Comparison of ENCODE assay signal across 17 cellular contexts in the genomic region with DNA sequence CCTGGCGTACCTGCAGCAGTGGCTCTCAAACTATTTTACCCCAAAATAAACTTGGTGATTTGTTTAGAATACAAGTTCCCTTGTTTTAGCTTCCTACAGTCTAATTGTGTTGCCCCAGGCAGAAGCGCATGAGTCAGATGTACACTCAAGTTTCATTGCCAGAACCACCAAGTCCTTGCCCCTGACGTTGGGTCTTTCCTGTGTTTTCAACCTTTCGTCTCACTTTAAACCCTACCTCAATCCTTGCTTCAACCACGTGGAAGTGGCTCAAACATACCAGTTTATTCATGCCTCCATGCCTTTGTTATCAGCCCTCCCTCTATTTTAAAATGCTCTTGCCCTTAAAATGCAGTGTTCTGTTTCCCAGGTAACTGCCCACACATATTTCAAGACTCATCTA.
DNase-seq lines count a peak whose midpoint lies in the region; ATAC-seq, FAIRE-seq and TF ChIP-seq lines count a peak whose summit lies in the region.
"Had no signal": no experiment of that assay in that cellular context is flagged by ENCODE, and none has a peak within 500 bp of the region (broad histone marks: within the 10 kb centered on the region; RNA-seq: fewer than 3 reads in every experiment).

No MANE protein-coding gene starts in this region.

- TF ChIP-seq POLR2A in H54 (IDR thresholded peaks at IDR 0.05; ENCODE audit: low read depth, low read length) = no peak
- TF ChIP-seq POLR2A in prostate gland (IDR thresholded peaks at IDR 0.05) = no peak

- H3K27me3 ChIP-seq in SJSA1 (replicated peaks) (no peaks in the 10 kb centered on the region), prostate gland (replicated peaks; ENCODE audit: insufficient read depth) (no peaks in the 10 kb centered on the region)
- H3K27me3 ChIP-seq: cardiac muscle cell, esophagus squamous epithelium, testis had no signal

- TF ChIP-seq CTCF in epithelial cell of esophagus (IDR thresholded peaks at IDR 0.05; ENCODE audit: insufficient read depth, low read depth, low read length, missing control alignments) = no peak
- TF ChIP-seq CTCF in omental fat pad (IDR thresholded peaks at IDR 0.05) = no peak
- no peak for TF ChIP-seq CTCF in type B pancreatic cell (conservative IDR thresholded peaks at IDR 0.05)
- TF ChIP-seq CTCF in prostate gland (IDR thresholded peaks at IDR 0.05) = no peak
- no peak for TF ChIP-seq CTCF in nephron progenitor cell (IDR thresholded peaks at IDR 0.05)

- no peak for FAIRE-seq in H54 (lab: Jason Lieb, UNC)

- DNase-seq in H54 (ENCODE audit: insufficient read length, low spot score) (peak; percentile 4), SJSA1 (ENCODE audit: low read depth in 1 of 2, low spot score in 2 of 2) (peak; percentile 77 to 83), epithelial cell of esophagus (ENCODE audit: low read depth) (peak; percentile 97), omental fat pad (ENCODE audit: low spot score) (no peak), type B pancreatic cell (ENCODE audit: extremely low spot score, unreplicated experiment) (no peak), prostate gland (ENCODE audit: low spot score) (no peak), NCI-H82 (lab: John Stamatoyannopoulos, UW) (no peak), nephron progenitor cell (no peak)
- DNase-seq: activated CD4-positive, alpha-beta memory T cell treated with anti-CD3 and anti-CD28 coated beads, Interleukin-2, amount 10 ng/mL, durations not matched to agents 7 days and 5 days; activated effector memory CD4-positive, alpha-beta T cell treated with anti-CD3 and anti-CD28 coated beads, Interleukin-2, amount 50 U/mL, for 16 hours; CD4-positive, CD25-positive, alpha-beta regulatory T cell; esophagus squamous epithelium; NCI-H2081 treated with DMSO at 0.1 percent for 48 hours; testis had no signal

- H3K27ac ChIP-seq in SJSA1 (peak overlapping the region; percentile 78), prostate gland (no peak overlapping the region)
- H3K27ac ChIP-seq: cardiac muscle cell, esophagus squamous epithelium, skin epidermis had no signal

- H3K36me3 Mint-ChIP-seq in type B pancreatic cell (no peaks in the 10 kb centered on the region), nephron progenitor cell (ENCODE audit: low read depth) (no peaks in the 10 kb centered on the region)
- H3K36me3 Mint-ChIP-seq: CD4-positive, CD25-positive, alpha-beta regulatory T cell had no signal

- intact Hi-C loops in prostate gland (cut with DNase I) = no loop called here

- H3K27me3 Mint-ChIP-seq in type B pancreatic cell (no peaks in the 10 kb centered on the region), nephron progenitor cell (ENCODE audit: low read depth, poor library complexity) (peaks cover under 1% of the 10 kb centered on the region)
- H3K27me3 Mint-ChIP-seq: activated CD4-positive, alpha-beta memory T cell treated with anti-CD3 and anti-CD28 coated beads, Interleukin-2, amount 10 ng/mL, durations not matched to agents 7 days and 5 days; CD4-positive, CD25-positive, alpha-beta regulatory T cell had no signal

- H3K27ac Mint-ChIP-seq in type B pancreatic cell (no peak overlapping the region), nephron progenitor cell (no peak overlapping the region)
- H3K27ac Mint-ChIP-seq: activated CD4-positive, alpha-beta memory T cell treated with anti-CD3 and anti-CD28 coated beads, Interleukin-2, amount 10 ng/mL, durations not matched to agents 7 days and 5 days; CD4-positive, CD25-positive, alpha-beta regulatory T cell; T-helper 1 cell treated with Interleukin-12 subunit alpha and Interleukin-12 subunit beta and Interleukin-4 antibody, amounts not matched to agents 30 μg/mL and 1 μg/mL, for 36 hours had no signal

- H3K4me3 Mint-ChIP-seq in type B pancreatic cell (no peak overlapping the region), nephron progenitor cell (no peak overlapping the region)
- H3K4me3 Mint-ChIP-seq: activated CD4-positive, alpha-beta memory T cell treated with anti-CD3 and anti-CD28 coated beads, Interleukin-2, amount 10 ng/mL, durations not matched to agents 7 days and 5 days; CD4-positive, CD25-positive, alpha-beta regulatory T cell; T-helper 1 cell treated with Interleukin-12 subunit alpha and Interleukin-12 subunit beta and Interleukin-4 antibody, amounts not matched to agents 30 μg/mL and 1 μg/mL, for 36 hours had no signal

- H3K4me1 ChIP-seq in SJSA1 (replicated peaks) = peaks cover 50% of the 10 kb centered on the region
- no peaks in the 10 kb centered on the region for H3K4me1 ChIP-seq in prostate gland (replicated peaks)

- ATAC-seq in omental fat pad (ENCODE audit: low FRiP score) = peak; percentile 74

- H3K36me3 ChIP-seq in SJSA1 (no peaks in the 10 kb centered on the region), prostate gland (no peaks in the 10 kb centered on the region)
- H3K36me3 ChIP-seq: cardiac muscle cell, esophagus squamous epithelium had no signal

- H3K4me1 Mint-ChIP-seq in type B pancreatic cell (ENCODE audit: unreplicated experiment) = peaks cover 13% of the 10 kb centered on the region
- no peaks in the 10 kb centered on the region for H3K4me1 Mint-ChIP-seq in nephron progenitor cell
- H3K4me1 Mint-ChIP-seq: activated CD4-positive, alpha-beta memory T cell treated with anti-CD3 and anti-CD28 coated beads, Interleukin-2, amount 10 ng/mL, durations not matched to agents 7 days and 5 days; CD4-positive, CD25-positive, alpha-beta regulatory T cell had no signal

- H3K9me3 Mint-ChIP-seq in type B pancreatic cell = peaks cover 9% of the 10 kb centered on the region
- no peaks in the 10 kb centered on the region for H3K9me3 Mint-ChIP-seq in nephron progenitor cell
- H3K9me3 Mint-ChIP-seq: activated CD4-positive, alpha-beta memory T cell treated with anti-CD3 and anti-CD28 coated beads, Interleukin-2, amount 10 ng/mL, durations not matched to agents 7 days and 5 days; T-helper 1 cell treated with Interleukin-12 subunit alpha and Interleukin-12 subunit beta and Interleukin-4 antibody, amounts not matched to agents 30 μg/mL and 1 μg/mL, for 36 hours had no signal

- H3K9me3 ChIP-seq in SJSA1 (replicated peaks) (no peaks in the 10 kb centered on the region), prostate gland (no peaks in the 10 kb centered on the region)
- H3K9me3 ChIP-seq: esophagus squamous epithelium, testis had no signal

- H3K4me3 ChIP-seq in SJSA1 (no peak overlapping the region), epithelial cell of esophagus (ENCODE audit: low read length) (no peak overlapping the region), prostate gland (no peak overlapping the region)
- H3K4me3 ChIP-seq: cardiac muscle cell, esophagus squamous epithelium, skin epidermis, testis had no signal

- WGBS in prostate gland = 51% methylated on average over 5 of the region's 5 CpGs

Comparison
In these comparisons a context has a peak if more than half of its experiments do, and no peak if none do; other contexts are left out.
1. DNase-seq: peak in H54 (single experiment), SJSA1 (2 of 2) and epithelial cell of esophagus (single experiment); none in omental fat pad (single experiment), type B pancreatic cell (single experiment), prostate gland (single experiment), NCI-H82 (single experiment) and nephron progenitor cell (single experiment).